16 cellular contexts compared by ENCODE assay signal in genomic region chr12:79151956-79152355, GRCh38.
DNase-seq lines count a peak whose midpoint lies in the region; TF ChIP-seq lines count a peak whose summit lies in the region.
"Had no signal": no experiment of that assay in that cellular context is flagged by ENCODE, and none has a peak within 500 bp of the region (broad histone marks: within the 10 kb centered on the region; RNA-seq: fewer than 3 reads in every experiment).

No MANE protein-coding gene starts in this region.

- H3K27me3 ChIP-seq in osteoblast (ENCODE audit: insufficient read depth, low read length) (no peaks in the 10 kb centered on the region), suprapubic skin (no peaks in the 10 kb centered on the region), esophagus squamous epithelium (no peaks in the 10 kb centered on the region)
- H3K27me3 ChIP-seq: BLaER1 had no signal

- 92% methylated on average over 2 of the region's 2 CpGs for WGBS in suprapubic skin
- whole genome bisulfite sequencing in esophagus squamous epithelium, 2 donors: 74 to 90% methylated on average over 2 of the region's 2 CpGs

- H2AFZ ChIP-seq in osteoblast (ENCODE audit: low read length): no peak overlapping the region

- H3K36me3 ChIP-seq in osteoblast (ENCODE audit: insufficient read depth, low read length): no peaks in the 10 kb centered on the region
- no peaks in the 10 kb centered on the region for H3K36me3 ChIP-seq in suprapubic skin
- no peaks in the 10 kb centered on the region for H3K36me3 ChIP-seq in esophagus squamous epithelium
- H3K36me3 ChIP-seq: BLaER1 had no signal

- H3K27ac ChIP-seq in osteoblast (ENCODE audit: low read depth, low read length) (no peak overlapping the region), suprapubic skin (no peak overlapping the region), esophagus squamous epithelium (no peak overlapping the region)
- H3K27ac ChIP-seq: A549, BLaER1 had no signal

- DNase-seq in ELR (ENCODE audit: low read depth) (peak; percentile 10), astrocyte of the spinal cord (ENCODE audit: low read depth, low spot score) (peak; percentile 1), glutamatergic neuron (no peak), osteoblast (ENCODE audit: insufficient read length, low spot score, missing footprints) (peak; percentile 19), OCI-M2 (lab: John Stamatoyannopoulos, UW; ENCODE audit: unreplicated experiment) (no peak), dedifferentiated amniotic fluid mesenchymal stem cell (ENCODE audit: extremely low spot score) (no peak), suprapubic skin (ENCODE audit: low spot score in 2 of 2) (no peak), esophagus squamous epithelium (lab: John Stamatoyannopoulos, UW) (no peak)
- DNase-seq: AML-193; Caco-2; CD8-positive, alpha-beta memory T cell; DMS53; GOT3; H9 had no signal

- in situ Hi-C loops in astrocyte of the spinal cord (cut with HindIII; ENCODE audit: low sequenced_read_pairs): no loop called here

- H4K20me1 ChIP-seq in osteoblast (ENCODE audit: insufficient read depth, low read length): no peaks in the 10 kb centered on the region

- no peaks in the 10 kb centered on the region for H3K4me1 Mint-ChIP-seq in glutamatergic neuron (ENCODE audit: low read depth, unreplicated experiment)
- H3K4me1 Mint-ChIP-seq: CD8-positive, alpha-beta memory T cell; H9 had no signal

- no peak for TF ChIP-seq CTCF in astrocyte of the spinal cord (IDR thresholded peaks at IDR 0.05; ENCODE audit: low read depth, low read length)
- no peak for TF ChIP-seq CTCF in glutamatergic neuron (IDR thresholded peaks at IDR 0.05; ENCODE audit: partially characterized antibody, unreplicated experiment)
- no peak for TF ChIP-seq CTCF in osteoblast (IDR thresholded peaks at IDR 0.05; ENCODE audit: extremely low read depth, low read depth, low read length)
- no peak for TF ChIP-seq CTCF in suprapubic skin (IDR thresholded peaks at IDR 0.05)
- no peak for TF ChIP-seq CTCF in esophagus squamous epithelium (IDR thresholded peaks at IDR 0.05)

- H3K36me3 Mint-ChIP-seq in glutamatergic neuron (ENCODE audit: unreplicated experiment): no peaks in the 10 kb centered on the region
- H3K36me3 Mint-ChIP-seq: CD8-positive, alpha-beta memory T cell had no signal

- H3K79me2 ChIP-seq in osteoblast (ENCODE audit: insufficient read depth, low read length): no peaks in the 10 kb centered on the region

- peaks cover 2% of the 10 kb centered on the region for H3K9me3 Mint-ChIP-seq in glutamatergic neuron (ENCODE audit: unreplicated experiment)
- H3K9me3 Mint-ChIP-seq: H9 had no signal

- H3K4me3 Mint-ChIP-seq in glutamatergic neuron (ENCODE audit: unreplicated experiment): no peak overlapping the region
- H3K4me3 Mint-ChIP-seq: CD8-positive, alpha-beta memory T cell; H9 had no signal

- intact Hi-C loops in esophagus squamous epithelium (cut with DNase I): no loop called here

- H3K4me1 ChIP-seq in osteoblast (ENCODE audit: insufficient read depth, low read length) (no peaks in the 10 kb centered on the region), suprapubic skin (no peaks in the 10 kb centered on the region), esophagus squamous epithelium (no peaks in the 10 kb centered on the region)

- H3K4me3 ChIP-seq in astrocyte of the spinal cord (ENCODE audit: low read depth, low read length) (no peak overlapping the region), osteoblast (ENCODE audit: insufficient read depth, low read length) (no peak overlapping the region), suprapubic skin (no peak overlapping the region), esophagus squamous epithelium (no peak overlapping the region)
- H3K4me3 ChIP-seq: A549, BLaER1 had no signal

- no peak overlapping the region for H3K4me2 ChIP-seq in osteoblast (ENCODE audit: insufficient read depth, low read length)
- H3K4me2 ChIP-seq: A549, BLaER1 had no signal

- peaks cover 4% of the 10 kb centered on the region for H3K27me3 Mint-ChIP-seq in glutamatergic neuron (ENCODE audit: unreplicated experiment)

- no peaks in the 10 kb centered on the region for H3K9me3 ChIP-seq in osteoblast (ENCODE audit: low read depth, low read length)
- no peaks in the 10 kb centered on the region for H3K9me3 ChIP-seq in suprapubic skin
- H3K9me3 ChIP-seq in esophagus squamous epithelium: no peaks in the 10 kb centered on the region
- H3K9me3 ChIP-seq: A549, BLaER1, Caco-2 had no signal

- TF ChIP-seq EP300 in suprapubic skin (IDR thresholded peaks at IDR 0.05): no peak

- peak overlapping the region; percentile 5 for H3K27ac Mint-ChIP-seq in glutamatergic neuron (ENCODE audit: unreplicated experiment)
- H3K27ac Mint-ChIP-seq: CD8-positive, alpha-beta memory T cell; H9 had no signal

- TF ChIP-seq POLR2A in suprapubic skin (IDR thresholded peaks at IDR 0.05) (no peak), esophagus squamous epithelium (IDR thresholded peaks at IDR 0.05) (no peak)

Comparison
In these comparisons a context has a peak if more than half of its experiments do, and no peak if none do; other contexts are left out.
1. DNase-seq: peak in ELR (single experiment), astrocyte of the spinal cord (single experiment) and osteoblast (single experiment); none in glutamatergic neuron (single experiment), OCI-M2 (single experiment), dedifferentiated amniotic fluid mesenchymal stem cell (single experiment), suprapubic skin (0 of 2) and esophagus squamous epithelium (single experiment).